In the genomic region with DNA sequence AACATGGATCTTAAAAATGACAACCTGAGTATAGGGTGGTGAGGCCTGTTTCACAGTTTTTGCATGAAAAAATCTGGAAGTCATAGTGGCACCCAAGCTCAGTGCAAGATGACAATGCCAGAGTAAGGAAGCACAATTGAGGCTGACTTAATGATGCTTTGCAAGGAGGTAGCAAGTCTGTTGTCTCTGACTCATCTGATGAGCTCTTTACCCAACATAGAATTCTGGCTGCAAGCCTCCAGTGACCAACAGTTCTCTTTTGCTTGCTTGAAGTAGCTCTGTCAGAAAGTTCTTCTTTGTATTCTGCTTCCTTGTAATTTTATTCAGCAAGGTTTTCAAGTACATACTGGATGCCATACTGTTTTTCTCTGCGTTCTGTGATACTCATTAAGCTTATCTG, we compare ENCODE assay signal across 25 cellular contexts.
DNase-seq lines count a peak whose midpoint lies in the region; ATAC-seq, FAIRE-seq and TF ChIP-seq lines count a peak whose summit lies in the region.
"Had no signal": no experiment of that assay in that cellular context is flagged by ENCODE, and none has a peak within 500 bp of the region (broad histone marks: within the 10 kb centered on the region; RNA-seq: fewer than 3 reads in every experiment).

No MANE protein-coding gene starts in this region.

- POLR2A ChIA-PET in HEK293T (lab: Yijun Ruan, JAX) = no interaction called here
- POLR2A ChIA-PET in WTC11 (lab: Charles Lee) = no interaction called here

- FAIRE-seq in keratinocyte (lab: Jason Lieb, UNC) = peak; percentile 60
- FAIRE-seq: GM19239, HepG2 had no signal

- no peaks in the 10 kb centered on the region for H3K4me1 ChIP-seq in keratinocyte (ENCODE audit: control insufficient read depth, extremely low read depth, insufficient read depth, low read length)
- H3K4me1 ChIP-seq: heart right ventricle, psoas muscle had no signal

- H3K9ac ChIP-seq in keratinocyte (ENCODE audit: control insufficient read depth, extremely low read depth, insufficient read depth, low read length) = no peak overlapping the region

- no peak overlapping the region for H3K4me2 ChIP-seq in keratinocyte (ENCODE audit: control insufficient read depth, extremely low read depth, insufficient read depth, low read depth, low read length)

- dilution Hi-C loops in keratinocyte (cut with MboI; ENCODE audit: extremely low pct_ligation_motif_present, low sequenced_read_pairs) = no loop called here

- H3K27ac Mint-ChIP-seq in WTC11 = no peak overlapping the region
- H3K27ac Mint-ChIP-seq: activated naive CD8-positive, alpha-beta T cell treated with anti-CD3 and anti-CD28 coated beads, Interleukin-2, amount 10 ng/mL, durations not matched to agents 7 days and 5 days; stimulated activated memory B cell treated with anti-CD40 and anti-IgM and Interleukin-4, amounts not matched to agents 10 μg/mL and 1 μg/mL and 100 μg/mL, for 72 hours had no signal

- H4K20me1 ChIP-seq in keratinocyte (ENCODE audit: control insufficient read depth, extremely low read depth, insufficient read depth, low read length) = no peaks in the 10 kb centered on the region

- H3K36me3 Mint-ChIP-seq in WTC11 = no peaks in the 10 kb centered on the region
- H3K36me3 Mint-ChIP-seq: activated naive CD8-positive, alpha-beta T cell treated with anti-CD3 and anti-CD28 coated beads, Interleukin-2, amount 10 ng/mL, durations not matched to agents 7 days and 5 days; stimulated activated memory B cell treated with anti-CD40 and anti-IgM and Interleukin-4, amounts not matched to agents 10 μg/mL and 1 μg/mL and 100 μg/mL, for 72 hours had no signal

- no peak overlapping the region for H3K27ac ChIP-seq in keratinocyte (ENCODE audit: control insufficient read depth, insufficient read depth, low read length)
- H3K27ac ChIP-seq: body of pancreas, heart right ventricle, psoas muscle, SK-N-MC, skin epidermis, thoracic aorta, WERI-Rb-1 had no signal

- H3K27me3 Mint-ChIP-seq in WTC11 (ENCODE audit: low read depth) = peaks cover 17% of the 10 kb centered on the region

- no peaks in the 10 kb centered on the region for H3K36me3 ChIP-seq in keratinocyte (ENCODE audit: control insufficient read depth in 2 of 2, extremely low read depth in 1 of 2, insufficient read depth in 2 of 2, low read length in 2 of 2)
- H3K36me3 ChIP-seq: heart right ventricle, thoracic aorta, WERI-Rb-1 had no signal

- H3K4me3 Mint-ChIP-seq in WTC11 = no peak overlapping the region
- H3K4me3 Mint-ChIP-seq: activated naive CD8-positive, alpha-beta T cell treated with anti-CD3 and anti-CD28 coated beads, Interleukin-2, amount 10 ng/mL, durations not matched to agents 7 days and 5 days; stimulated activated memory B cell treated with anti-CD40 and anti-IgM and Interleukin-4, amounts not matched to agents 10 μg/mL and 1 μg/mL and 100 μg/mL, for 72 hours had no signal

- CTCF ChIA-PET in HEK293T (lab: Yijun Ruan, JAX) = interaction anchor here (1.1 to 1.4 kb wide), 2 partner anchors 9 to 117 kb away, joined by 3 to 5 read pairs; partner anchors contain the start of gene FOXD2
- CTCF ChIA-PET in WTC11 (lab: Charles Lee) = interaction anchor here (0.7 kb wide), 1 partner anchor 117 kb away, joined by 3 read pairs; the partner anchor contains the start of gene FOXD2

- H3K9me3 ChIP-seq in keratinocyte (ENCODE audit: control insufficient read depth, low read depth, low read length) = no peaks in the 10 kb centered on the region
- H3K9me3 ChIP-seq: body of pancreas, Caco-2, heart right ventricle, psoas muscle, thoracic aorta had no signal

- peaks cover 11% of the 10 kb centered on the region for H3K27me3 ChIP-seq in keratinocyte (ENCODE audit: control insufficient read depth, extremely low read depth, insufficient read depth, low read length)
- H3K27me3 ChIP-seq: body of pancreas had no signal

- H3K4me3 ChIP-seq in choroid plexus epithelial cell (ENCODE audit: low read depth, low read length) = no peak overlapping the region
- no peak overlapping the region for H3K4me3 ChIP-seq in keratinocyte (ENCODE audit: control insufficient read depth in 2 of 3, extremely low read depth in 1 of 3, insufficient read depth in 2 of 3, low read depth in 1 of 3, low read length in 3 of 3)
- H3K4me3 ChIP-seq: body of pancreas, heart right ventricle, psoas muscle, SK-N-MC, skin epidermis, thoracic aorta had no signal

- no peak for ATAC-seq in WTC11
- ATAC-seq: body of pancreas; heart right ventricle; HepG2; psoas muscle; stimulated activated memory B cell treated with anti-CD40 and anti-IgM and Interleukin-4, amounts not matched to agents 10 μg/mL and 1 μg/mL and 100 μg/mL, for 72 hours had no signal

- H2AFZ ChIP-seq in keratinocyte (ENCODE audit: control insufficient read depth, low read length) = no peak overlapping the region

- H3K79me2 ChIP-seq in keratinocyte (ENCODE audit: control insufficient read depth, insufficient read depth, low read length) = no peaks in the 10 kb centered on the region

- no peaks in the 10 kb centered on the region for H3K9me1 ChIP-seq in keratinocyte (ENCODE audit: control insufficient read depth, extremely low read depth, insufficient read depth, low read length)

- no peaks in the 10 kb centered on the region for H3K9me3 Mint-ChIP-seq in WTC11
- H3K9me3 Mint-ChIP-seq: activated naive CD8-positive, alpha-beta T cell treated with anti-CD3 and anti-CD28 coated beads, Interleukin-2, amount 10 ng/mL, durations not matched to agents 7 days and 5 days; stimulated activated memory B cell treated with anti-CD40 and anti-IgM and Interleukin-4, amounts not matched to agents 10 μg/mL and 1 μg/mL and 100 μg/mL, for 72 hours had no signal

- DNase-seq in HT1080 (ENCODE audit: low read depth) = peak; percentile 33
- DNase-seq in choroid plexus epithelial cell (ENCODE audit: low read depth) = peak; percentile 80
- DNase-seq in keratinocyte (ENCODE audit: low read depth, low spot score) = no peak
- DNase-seq in HEK293T (ENCODE audit: extremely low spot score) = no peak
- no peak for DNase-seq in WTC11 (ENCODE audit: low spot score)
- DNase-seq in NCI-H1105 (lab: John Stamatoyannopoulos, UW) = no peak
- no peak for DNase-seq in CD1c-positive myeloid dendritic cell (ENCODE audit: extremely low spot score)
- DNase-seq: activated CD4-positive, alpha-beta T cell treated with anti-CD3 and anti-CD28 coated beads, Interleukin-2, amount 50 U/mL, for 4 hours; activated CD8-positive, alpha-beta memory T cell treated with anti-CD3 and anti-CD28 coated beads, Interleukin-2, amount 50 U/mL, for 4 hours; activated naive CD8-positive, alpha-beta T cell treated with anti-CD3 and anti-CD28 coated beads, Interleukin-2, amount 10 ng/mL, durations not matched to agents 7 days and 5 days; body of pancreas; EL; heart right ventricle; NCI-H1105 treated with DMSO at 0.1 percent for 48 hours; psoas muscle; stimulated activated CD4-positive, alpha-beta T cell treated with anti-CD3 and anti-CD28 coated beads, Interleukin-2, amount 100 ng/mL, for 24 hours; T-helper 2 cell; WERI-Rb-1 had no signal

- TF ChIP-seq CTCF in choroid plexus epithelial cell (conservative IDR thresholded peaks at IDR 0.05; ENCODE audit: low read depth, low read length) (no peak), keratinocyte (optimal IDR thresholded peaks at IDR 0.05 in 1 of 3, IDR thresholded peaks at IDR 0.05 in 1 of 3, conservative IDR thresholded peaks at IDR 0.05 in 1 of 3; ENCODE audit: extremely low read depth in 1 of 3, insufficient read depth in 2 of 3, low read length in 3 of 3) (no peak), WTC11 (IDR thresholded peaks at IDR 0.05) (no peak)

- peaks cover 16% of the 10 kb centered on the region for H3K4me1 Mint-ChIP-seq in WTC11
- H3K4me1 Mint-ChIP-seq: activated naive CD8-positive, alpha-beta T cell treated with anti-CD3 and anti-CD28 coated beads, Interleukin-2, amount 10 ng/mL, durations not matched to agents 7 days and 5 days; stimulated activated memory B cell treated with anti-CD40 and anti-IgM and Interleukin-4, amounts not matched to agents 10 μg/mL and 1 μg/mL and 100 μg/mL, for 72 hours had no signal

TF ChIP-seq in HEK293T, 16 proteins besides CTCF, POLR2A, EP300 and RAD21:
- no peak for TF ChIP-seq ARNT (IDR thresholded peaks at IDR 0.05)
- TF ChIP-seq FOXM1 (IDR thresholded peaks at IDR 0.05; ENCODE audit: borderline replicate concordance) = no peak
- no peak for TF ChIP-seq HDGF (IDR thresholded peaks at IDR 0.05; ENCODE audit: borderline replicate concordance)
- TF ChIP-seq SP1 (IDR thresholded peaks at IDR 0.05) = no peak

TF ChIP-seq in WTC11, 78 proteins besides CTCF, POLR2A, EP300 and RAD21 (continues in another document):
- TF ChIP-seq TCF7 (CRISPR knock-in tag; IDR thresholded peaks at IDR 0.05; ENCODE audit: low read depth) (no peak), GTF2I (CRISPR knock-in tag; conservative IDR thresholded peaks at IDR 0.05) (no peak), GRHL2 (CRISPR knock-in tag; IDR thresholded peaks at IDR 0.05; ENCODE audit: insufficient replicate concordance, severe bottlenecking) (no peak), CREB1 (CRISPR knock-in tag; IDR thresholded peaks at IDR 0.05) (no peak), ZNF121 (CRISPR knock-in tag; IDR thresholded peaks at IDR 0.05) (no peak), ZNF416 (CRISPR knock-in tag; IDR thresholded peaks at IDR 0.05) (no peak), SMAD3 (CRISPR knock-in tag; IDR thresholded peaks at IDR 0.05; ENCODE audit: borderline replicate concordance) (no peak)

Comparison
In these comparisons a context has a peak if more than half of its experiments do, and no peak if none do; other contexts are left out.
1. DNase-seq: peak in HT1080 (single experiment) and choroid plexus epithelial cell (single experiment); none in keratinocyte (single experiment), HEK293T (single experiment), WTC11 (single experiment), NCI-H1105 (single experiment) and CD1c-positive myeloid dendritic cell (single experiment).